ENCODE assay signal across 9 cellular contexts in the genomic region with DNA sequence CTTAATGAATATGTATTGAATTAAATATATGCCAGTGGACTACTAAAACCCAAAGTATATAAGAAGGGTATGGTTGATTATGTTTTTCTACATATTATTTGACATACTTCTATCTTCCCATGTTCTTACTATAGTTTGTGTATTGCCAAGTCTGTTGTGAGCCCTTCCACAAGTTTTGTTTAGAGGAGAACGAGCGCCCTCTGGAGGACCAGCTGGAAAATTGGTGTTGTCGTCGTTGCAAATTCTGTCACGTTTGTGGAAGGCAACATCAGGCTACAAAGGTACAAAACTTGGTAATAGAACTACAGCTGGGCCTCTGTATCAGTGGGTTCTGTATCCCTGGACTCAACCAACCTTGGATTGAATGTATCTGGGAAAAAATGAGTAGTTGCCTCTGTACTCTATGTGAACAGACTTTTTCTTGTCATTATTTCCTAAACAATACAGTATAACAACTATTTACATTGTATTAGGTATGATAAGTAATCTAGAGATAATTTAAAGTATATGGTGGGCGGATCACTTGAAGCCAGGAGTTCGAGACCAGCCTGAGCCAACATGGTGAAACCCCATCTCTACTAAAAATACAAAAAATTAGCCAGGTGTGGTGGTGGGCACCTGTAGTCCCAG. TPM values are rescaled to one million over a fixed set of nuclear protein-coding genes. Genes with fewer than 3 reads are reported as not detected.
DNase-seq lines count a peak whose midpoint lies in the region; ATAC-seq and TF ChIP-seq lines count a peak whose summit lies in the region.
"Had no signal": no experiment of that assay in that cellular context is flagged by ENCODE, and none has a peak within 500 bp of the region (broad histone marks: within the 10 kb centered on the region; RNA-seq: fewer than 3 reads in every experiment).

No MANE protein-coding gene starts in this region.

- no peak overlapping the region for H3K4me3 ChIP-seq in retinal pigment epithelial cell (ENCODE audit: low read length)

- intact Hi-C loops in left cardiac atrium (cut with DNase I) = loop anchor here (2.0 to 10.0 kb wide), 3 partner anchors 86 to 294 kb away; partner anchors contain the start of gene ATP5MG (in 2 of the 2)

- DNase-seq in GM04503 (ENCODE audit: low read depth) (peak; percentile 22), NCI-H1417 (lab: John Stamatoyannopoulos, UW) (peak; percentile 48 to 88 (median 69)), T follicular helper cell (ENCODE audit: low read depth) (peak; percentile 72), left cardiac atrium (peak; percentile 44), retinal pigment epithelial cell (ENCODE audit: low read depth) (peak; percentile 32), OCI-M2 (lab: John Stamatoyannopoulos, UW; ENCODE audit: unreplicated experiment) (no peak)
- peak; percentile 53 for DNase-seq in activated naive CD8-positive, alpha-beta T cell treated with anti-CD3 and anti-CD28 coated beads, Interleukin-2, amount 50 U/mL, for 16 hours (ENCODE audit: low read depth, low spot score)

- ATAC-seq in left cardiac atrium = peak; percentile 65 to 67
- no peak for ATAC-seq in GM19035 (IDR thresholded peaks at IDR 0.05; ENCODE audit: unreplicated experiment)

- peak; percentile 88 for TF ChIP-seq CTCF in retinal pigment epithelial cell (conservative IDR thresholded peaks at IDR 0.05; ENCODE audit: low read depth, low read length)

RNA-seq across cellular contexts. Expression of gene TTC36, which starts 38.7 kb away (rescaled TPM):
- total RNA-seq in left cardiac atrium = 1 to 10 TPM in 1 of 2 donors, not detected in 1; 1.2 TPM
- total RNA-seq: mononuclear cell had no signal

RNA-seq across cellular contexts. Expression of gene TMEM25, which starts 42.4 kb away (rescaled TPM):
- 10 to 100 TPM in 1 of 2 donors, 1 to 10 TPM in 1; 8.8 to 10.1 TPM for total RNA-seq in left cardiac atrium

RNA-seq across cellular contexts. Expression of gene KMT2A, which starts 52.3 kb away (rescaled TPM):
- total RNA-seq in left cardiac atrium = 10 to 100 TPM; 23.7 to 25.2 TPM
